25 cellular contexts compared by ENCODE assay signal in genomic region chr20:61806314-61806713, GRCh38.
"Had no signal": no experiment of that assay in that cellular context is flagged by ENCODE, and none has a peak within 500 bp of the region (broad histone marks: within the 10 kb centered on the region; RNA-seq: fewer than 3 reads in every experiment).

No MANE protein-coding gene starts in this region.

- H3K27ac Mint-ChIP-seq: activated CD8-positive, alpha-beta T cell treated with anti-CD3 and anti-CD28 coated beads, Interleukin-2, amount 10 ng/mL, durations not matched to agents 7 days and 5 days; activated T-helper 1 cell treated with anti-CD3 and anti-CD28 coated beads, Interleukin-12 subunit alpha, Interleukin-12 subunit beta, Interleukin-2, Interleukin-4 antibody, amounts not matched to agents 30 ng/mL and 10 ng/mL and 1 ng/mL, durations not matched to agents 14 hours and 24 hours and 36 hours; naive thymus-derived CD8-positive, alpha-beta T cell; stimulated activated memory B cell treated with anti-CD40 and anti-IgM and Interleukin-4, amounts not matched to agents 10 μg/mL and 1 μg/mL and 100 μg/mL, for 72 hours had no signal

- H3K27me3 ChIP-seq: body of pancreas, right lobe of liver, tibial nerve, vagina had no signal

- DNase-seq: activated CD4-positive, alpha-beta T cell treated with anti-CD3 and anti-CD28 coated beads for 1 hour; activated CD4-positive, alpha-beta T cell treated with anti-CD3 and anti-CD28 coated beads, Interleukin-2, amount 50 U/mL, for 1 hour; activated CD8-positive, alpha-beta T cell treated with anti-CD3 and anti-CD28 coated beads, Interleukin-2, amount 10 ng/mL, durations not matched to agents 7 days and 5 days; activated gamma-delta T cell; activated naive CD4-positive, alpha-beta T cell treated with anti-CD3 and anti-CD28 coated beads, Interleukin-2, amount 50 U/mL, for 16 hours; anterior cingulate cortex; body of pancreas; dermis blood vessel endothelial cell; effector CD8-positive, alpha-beta T cell; erythroblast; foreskin keratinocyte; hypothalamus; left colon; stimulated activated CD4-positive, alpha-beta T cell treated with anti-CD3 and anti-CD28 coated beads, Interleukin-2, amount 100 ng/mL, for 24 hours; stomach; T-helper 1 cell had no signal

- H3K4me3 ChIP-seq: body of pancreas, right lobe of liver, skin epidermis, stomach, suprapubic skin, tibial nerve, vagina had no signal

- H3K4me1 Mint-ChIP-seq: stimulated activated memory B cell treated with anti-CD40 and anti-IgM and Interleukin-4, amounts not matched to agents 10 μg/mL and 1 μg/mL and 100 μg/mL, for 72 hours had no signal

- H3K36me3 ChIP-seq: neutrophil, right lobe of liver, stomach, suprapubic skin, tibial nerve, vagina had no signal

- H3K27ac ChIP-seq: body of pancreas, foreskin keratinocyte, neutrophil, right lobe of liver, skin epidermis, stomach, suprapubic skin, tibial nerve, vagina had no signal

- H3K4me1 ChIP-seq: foreskin keratinocyte, right lobe of liver had no signal

- H3K36me3 Mint-ChIP-seq: naive thymus-derived CD8-positive, alpha-beta T cell; stimulated activated memory B cell treated with anti-CD40 and anti-IgM and Interleukin-4, amounts not matched to agents 10 μg/mL and 1 μg/mL and 100 μg/mL, for 72 hours had no signal

- H3K9me3 ChIP-seq: body of pancreas, neutrophil, right lobe of liver, stomach, suprapubic skin, tibial nerve, vagina had no signal

- H3K4me3 Mint-ChIP-seq: activated CD8-positive, alpha-beta T cell treated with anti-CD3 and anti-CD28 coated beads, Interleukin-2, amount 10 ng/mL, durations not matched to agents 7 days and 5 days; activated T-helper 1 cell treated with anti-CD3 and anti-CD28 coated beads, Interleukin-12 subunit alpha, Interleukin-12 subunit beta, Interleukin-2, Interleukin-4 antibody, amounts not matched to agents 30 ng/mL and 10 ng/mL and 1 ng/mL, durations not matched to agents 14 hours and 24 hours and 36 hours; naive thymus-derived CD8-positive, alpha-beta T cell; stimulated activated memory B cell treated with anti-CD40 and anti-IgM and Interleukin-4, amounts not matched to agents 10 μg/mL and 1 μg/mL and 100 μg/mL, for 72 hours had no signal

- H3K9me3 Mint-ChIP-seq: activated T-helper 1 cell treated with anti-CD3 and anti-CD28 coated beads, Interleukin-12 subunit alpha, Interleukin-12 subunit beta, Interleukin-2, Interleukin-4 antibody, amounts not matched to agents 30 ng/mL and 10 ng/mL and 1 ng/mL, durations not matched to agents 14 hours and 24 hours and 36 hours; naive thymus-derived CD8-positive, alpha-beta T cell; stimulated activated memory B cell treated with anti-CD40 and anti-IgM and Interleukin-4, amounts not matched to agents 10 μg/mL and 1 μg/mL and 100 μg/mL, for 72 hours had no signal

- ATAC-seq: activated CD8-positive, alpha-beta T cell treated with anti-CD3 and anti-CD28 coated beads, Interleukin-2, amount 10 ng/mL, durations not matched to agents 7 days and 5 days; body of pancreas; foreskin keratinocyte; left colon; naive thymus-derived CD8-positive, alpha-beta T cell; right lobe of liver; stimulated activated memory B cell treated with anti-CD40 and anti-IgM and Interleukin-4, amounts not matched to agents 10 μg/mL and 1 μg/mL and 100 μg/mL, for 72 hours had no signal
